ENCODE assay signal across 8 cellular contexts in the genomic region with DNA sequence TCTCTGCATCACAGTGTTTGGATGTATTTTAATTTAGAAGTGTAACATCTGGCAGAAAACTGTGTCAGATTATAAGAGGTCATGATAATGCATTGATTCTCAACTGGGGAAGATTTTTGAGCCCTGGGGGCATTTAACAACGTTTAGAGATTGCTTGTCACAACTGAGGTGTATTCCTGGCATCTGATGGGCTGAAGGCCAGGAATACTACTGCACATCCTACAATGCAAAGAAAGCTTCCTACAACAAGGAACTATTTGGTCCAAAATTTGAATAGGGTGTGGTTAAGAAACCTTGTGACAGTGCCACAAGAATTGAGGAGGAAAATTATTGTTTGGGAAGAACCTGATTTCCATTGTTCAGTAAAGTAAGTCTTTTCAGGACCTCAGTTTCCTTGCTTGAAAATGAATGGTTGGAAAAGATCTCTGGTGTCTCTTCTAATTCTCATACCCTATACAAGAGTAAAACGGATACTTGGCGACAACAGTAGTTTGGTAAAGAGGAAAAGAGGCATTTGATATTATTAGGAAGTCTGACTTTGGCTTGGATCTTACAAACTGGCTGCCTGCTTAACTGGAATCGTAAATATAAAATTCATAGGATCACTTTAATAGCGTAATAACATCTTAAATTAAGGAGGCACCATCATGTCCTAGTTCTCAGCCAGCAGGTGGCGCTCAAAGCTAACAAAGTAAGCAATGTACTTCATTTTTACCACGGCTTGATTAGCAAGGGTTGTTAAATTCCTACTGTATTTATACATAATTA. TPM values are rescaled to one million over a fixed set of nuclear protein-coding genes. Genes with fewer than 3 reads are reported as not detected.
DNase-seq lines count a peak whose midpoint lies in the region; ATAC-seq and TF ChIP-seq lines count a peak whose summit lies in the region.

No MANE protein-coding gene starts in this region.

- H3K4me3 Mint-ChIP-seq in activated T-helper 2 cell treated with anti-CD3 and anti-CD28 coated beads, Interferon-gamma antibody, Interleukin-2, Interleukin-4, amounts not matched to agents 10 μg/mL and 5 μg/mL and 100 μg/mL, durations not matched to agents 14 hours and 24 hours and 36 hours (ENCODE audit: low read depth), result no peak overlapping the region

- TF ChIP-seq CTCF in RWPE2 (IDR thresholded peaks at IDR 0.05; ENCODE audit: poor library complexity, severe bottlenecking) (peak; percentile 90), foreskin fibroblast (IDR thresholded peaks at IDR 0.05; ENCODE audit: low read depth, low read length) (peak; percentile 49)

- H3K4me1 ChIP-seq in RWPE2 (ENCODE audit: insufficient read depth, poor library complexity, severe bottlenecking), result no peaks in the 10 kb centered on the region

- H3K9me3 Mint-ChIP-seq in activated T-helper 2 cell treated with anti-CD3 and anti-CD28 coated beads, Interferon-gamma antibody, Interleukin-2, Interleukin-4, amounts not matched to agents 10 μg/mL and 5 μg/mL and 100 μg/mL, durations not matched to agents 14 hours and 24 hours and 36 hours, result no peaks in the 10 kb centered on the region

- peaks cover 47% of the 10 kb centered on the region for H3K27me3 Mint-ChIP-seq in activated T-helper 2 cell treated with anti-CD3 and anti-CD28 coated beads, Interferon-gamma antibody, Interleukin-2, Interleukin-4, amounts not matched to agents 10 μg/mL and 5 μg/mL and 100 μg/mL, durations not matched to agents 14 hours and 24 hours and 36 hours (ENCODE audit: low read depth)

- peaks cover 26% of the 10 kb centered on the region for H3K4me1 Mint-ChIP-seq in activated T-helper 2 cell treated with anti-CD3 and anti-CD28 coated beads, Interferon-gamma antibody, Interleukin-2, Interleukin-4, amounts not matched to agents 10 μg/mL and 5 μg/mL and 100 μg/mL, durations not matched to agents 14 hours and 24 hours and 36 hours (ENCODE audit: low read depth)

- peak; percentile 82 for ATAC-seq in RWPE2 (ENCODE audit: low read depth)
- ATAC-seq in GM21528 (IDR thresholded peaks at IDR 0.05; ENCODE audit: low FRiP score, unreplicated experiment), result no peak

- H3K27ac Mint-ChIP-seq in activated T-helper 2 cell treated with anti-CD3 and anti-CD28 coated beads, Interferon-gamma antibody, Interleukin-2, Interleukin-4, amounts not matched to agents 10 μg/mL and 5 μg/mL and 100 μg/mL, durations not matched to agents 14 hours and 24 hours and 36 hours, result no peak overlapping the region

- H3K27ac ChIP-seq in RWPE2 (ENCODE audit: poor library complexity, severe bottlenecking), result no peak overlapping the region

- no peaks in the 10 kb centered on the region for H3K36me3 Mint-ChIP-seq in activated T-helper 2 cell treated with anti-CD3 and anti-CD28 coated beads, Interferon-gamma antibody, Interleukin-2, Interleukin-4, amounts not matched to agents 10 μg/mL and 5 μg/mL and 100 μg/mL, durations not matched to agents 14 hours and 24 hours and 36 hours (ENCODE audit: low read depth)

- peaks cover 10% of the 10 kb centered on the region for H3K27me3 ChIP-seq in RWPE2 (ENCODE audit: insufficient read depth, poor library complexity, severe bottlenecking)

- H3K36me3 ChIP-seq in RWPE2 (ENCODE audit: low read depth), result peaks cover 3% of the 10 kb centered on the region; the same call in 1 of the 2 replicates

- no peaks in the 10 kb centered on the region for H3K9me3 ChIP-seq in RWPE2 (ENCODE audit: severe bottlenecking)

- H3K4me3 ChIP-seq in RWPE2 (ENCODE audit: severe bottlenecking) (no peak overlapping the region), foreskin fibroblast (ENCODE audit: low read depth in 1 of 2, low read length in 2 of 2) (no peak overlapping the region)

- intact Hi-C loops in activated T-helper 2 cell treated with anti-CD3 and anti-CD28 coated beads, Interferon-gamma antibody, Interleukin-2, Interleukin-4, amounts not matched to agents 10 μg/mL and 5 μg/mL and 100 μg/mL, durations not matched to agents 14 hours and 24 hours and 36 hours (cut with micrococcal nuclease), result loop anchor here (1.0 kb wide), 2 partner anchors 632 to 812 kb away; no protein-coding TSS in a partner anchor

- DNase-seq in GDM1 (lab: John Stamatoyannopoulos, UW) (peak; percentile 44), LHCN-M2 (ENCODE audit: low read depth) (peak; percentile 61), RWPE2 (ENCODE audit: low spot score) (no peak), foreskin fibroblast (peak; percentile 65 to 91), occipital lobe (lab: John Stamatoyannopoulos, UW) (peak; percentile 23), superior temporal gyrus (ENCODE audit: extremely low spot score) (peak; percentile 95)
- DNase-seq in activated T-helper 2 cell treated with anti-CD3 and anti-CD28 coated beads, Interferon-gamma antibody, Interleukin-2, Interleukin-4, amounts not matched to agents 10 μg/mL and 5 μg/mL and 100 μg/mL, durations not matched to agents 14 hours and 24 hours and 36 hours (ENCODE audit: low spot score), result peak; percentile 50

RNA-seq across cellular contexts. Expression of a gene that starts 4.3 kb away (rescaled TPM):
- not detected in 2 replicates for total RNA-seq in LHCN-M2 (2014; rRNA removed)
- polyA plus RNA-seq in LHCN-M2 (2012), result not detected
- total RNA-seq in activated T-helper 2 cell treated with anti-CD3 and anti-CD28 coated beads, Interferon-gamma antibody, Interleukin-2, Interleukin-4, amounts not matched to agents 10 μg/mL and 5 μg/mL and 100 μg/mL, durations not matched to agents 14 hours and 24 hours and 36 hours, result not detected in 2 replicates
- not detected for total RNA-seq in occipital lobe
